15 cellular contexts compared by ENCODE assay signal in the genomic region with DNA sequence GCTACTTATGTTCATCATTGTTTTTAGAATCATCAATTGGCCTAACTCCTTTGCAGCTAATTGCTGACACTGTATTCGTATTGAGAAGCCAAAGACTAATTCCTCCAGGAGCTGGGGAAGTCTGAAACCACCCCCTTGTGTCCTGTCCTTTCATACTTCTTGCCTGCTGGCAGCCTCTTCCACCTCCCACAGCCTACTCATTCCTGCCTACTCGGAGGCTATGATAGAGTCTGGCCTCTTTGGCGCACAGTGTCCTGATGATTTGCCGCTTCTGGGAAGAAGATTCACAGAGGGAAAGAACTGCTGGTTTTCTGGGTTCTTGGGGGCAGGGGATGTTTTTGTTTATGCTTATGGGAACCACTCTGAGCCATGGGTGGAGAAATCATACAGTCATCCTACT. TPM values are rescaled to one million over a fixed set of nuclear protein-coding genes. Genes with fewer than 3 reads are reported as not detected.
A peak's percentile ranks its signal among the peaks of the same experiment; 100 is the strongest.
DNase-seq lines count a peak whose midpoint lies in the region; ATAC-seq, FAIRE-seq and TF ChIP-seq lines count a peak whose summit lies in the region.
"Had no signal": no experiment of that assay in that cellular context is flagged by ENCODE, and none has a peak within 500 bp of the region (broad histone marks: within the 10 kb centered on the region; RNA-seq: fewer than 3 reads in every experiment).

No MANE protein-coding gene starts in this region.

- no peak overlapping the region for H3K4me3 ChIP-seq in fibroblast of mammary gland (ENCODE audit: control insufficient read depth, low read depth, low read length)
- H3K4me3 ChIP-seq: colonic mucosa, PC-9, psoas muscle had no signal

- peaks cover 79% of the 10 kb centered on the region for H3K36me3 Mint-ChIP-seq in activated T-cell treated with anti-CD3 and anti-CD28 coated beads, Interleukin-2, amount 50 U/mL, for 24 hours (ENCODE audit: low read depth)
- no peaks in the 10 kb centered on the region for H3K36me3 Mint-ChIP-seq in T-helper 17 cell (ENCODE audit: low read depth)
- peaks cover 33% of the 10 kb centered on the region for H3K36me3 Mint-ChIP-seq in stimulated activated naive CD8-positive, alpha-beta T cell treated with anti-CD3 and anti-CD28 coated beads, Interleukin-15, Interleukin-2, amounts not matched to agents 100 ng/mL and 50 ng/mL, for 24 hours (ENCODE audit: low read depth)

- peak; percentile 3 for ATAC-seq in T-helper 17 cell
- ATAC-seq: foreskin keratinocyte had no signal

- no peak for TF ChIP-seq CTCF in fibroblast of mammary gland (conservative IDR thresholded peaks at IDR 0.05; ENCODE audit: control insufficient read depth, insufficient read depth, low read depth, low read length)

- DNase-seq in activated T-cell treated with anti-CD3 and anti-CD28 coated beads, Interleukin-2, amount 50 U/mL, for 24 hours: no peak
- DNase-seq in activated T-cell treated with anti-CD3 and anti-CD28 coated beads for 4 hours (no peak), T-helper 17 cell (no peak), fibroblast of mammary gland (ENCODE audit: low read depth) (peak; percentile 80), frontal cortex (ENCODE audit: low spot score in 2 of 2) (no peak), GM12891 (ENCODE audit: insufficient read length, low spot score) (no peak), hepatic stellate cell (ENCODE audit: low spot score) (no peak)
- DNase-seq: colonic mucosa, foreskin keratinocyte, NCI-H2171 treated with DMSO at 0.1 percent for 48 hours, PC-9 had no signal

- no peaks in the 10 kb centered on the region for H3K9me3 ChIP-seq in T-helper 17 cell (ENCODE audit: control insufficient read depth, low read length, poor library complexity, severe bottlenecking)
- H3K9me3 ChIP-seq: colonic mucosa, psoas muscle had no signal

- H3K9me3 Mint-ChIP-seq in activated T-cell treated with anti-CD3 and anti-CD28 coated beads, Interleukin-2, amount 50 U/mL, for 24 hours: no peaks in the 10 kb centered on the region
- no peaks in the 10 kb centered on the region for H3K9me3 Mint-ChIP-seq in stimulated activated naive CD8-positive, alpha-beta T cell treated with anti-CD3 and anti-CD28 coated beads, Interleukin-15, Interleukin-2, amounts not matched to agents 100 ng/mL and 50 ng/mL, for 24 hours

- no peak for TF ChIP-seq POLR2A in GM12891 (IDR thresholded peaks at IDR 0.05; ENCODE audit: low read depth, low read length)

- peak overlapping the region; percentile 7 for H3K4me3 Mint-ChIP-seq in activated T-cell treated with anti-CD3 and anti-CD28 coated beads, Interleukin-2, amount 50 U/mL, for 24 hours
- peak overlapping the region; percentile 82 for H3K4me3 Mint-ChIP-seq in T-helper 17 cell
- H3K4me3 Mint-ChIP-seq in stimulated activated naive CD8-positive, alpha-beta T cell treated with anti-CD3 and anti-CD28 coated beads, Interleukin-15, Interleukin-2, amounts not matched to agents 100 ng/mL and 50 ng/mL, for 24 hours: peak overlapping the region; percentile 28

- H3K27me3 Mint-ChIP-seq in activated T-cell treated with anti-CD3 and anti-CD28 coated beads, Interleukin-2, amount 50 U/mL, for 24 hours: no peaks in the 10 kb centered on the region
- no peaks in the 10 kb centered on the region for H3K27me3 Mint-ChIP-seq in T-helper 17 cell
- H3K27me3 Mint-ChIP-seq in stimulated activated naive CD8-positive, alpha-beta T cell treated with anti-CD3 and anti-CD28 coated beads, Interleukin-15, Interleukin-2, amounts not matched to agents 100 ng/mL and 50 ng/mL, for 24 hours: no peaks in the 10 kb centered on the region

- peak overlapping the region; percentile 83 for H3K27ac Mint-ChIP-seq in activated T-cell treated with anti-CD3 and anti-CD28 coated beads, Interleukin-2, amount 50 U/mL, for 24 hours
- H3K27ac Mint-ChIP-seq in T-helper 17 cell: peak overlapping the region; percentile 91
- peak overlapping the region; percentile 66 for H3K27ac Mint-ChIP-seq in stimulated activated naive CD8-positive, alpha-beta T cell treated with anti-CD3 and anti-CD28 coated beads, Interleukin-15, Interleukin-2, amounts not matched to agents 100 ng/mL and 50 ng/mL, for 24 hours

- peaks cover 75% of the 10 kb centered on the region for H3K4me1 Mint-ChIP-seq in activated T-cell treated with anti-CD3 and anti-CD28 coated beads, Interleukin-2, amount 50 U/mL, for 24 hours (ENCODE audit: low read depth)
- H3K4me1 Mint-ChIP-seq in T-helper 17 cell: peaks cover 58% of the 10 kb centered on the region
- peaks cover 71% of the 10 kb centered on the region for H3K4me1 Mint-ChIP-seq in stimulated activated naive CD8-positive, alpha-beta T cell treated with anti-CD3 and anti-CD28 coated beads, Interleukin-15, Interleukin-2, amounts not matched to agents 100 ng/mL and 50 ng/mL, for 24 hours (ENCODE audit: low read depth)

- FAIRE-seq in frontal cortex (lab: Jason Lieb, UNC) (no peak), GM12891 (lab: Jason Lieb, UNC) (no peak)

TF ChIP-seq in GM12891, 5 proteins besides CTCF, POLR2A, EP300 and RAD21:
- TF ChIP-seq POLR2AphosphoS5 (IDR thresholded peaks at IDR 0.05; ENCODE audit: low read depth, low read length) (no peak), TAF1 (IDR thresholded peaks at IDR 0.05; ENCODE audit: low read depth, low read length) (no peak), PAX5 (IDR thresholded peaks at IDR 0.05; ENCODE audit: insufficient read depth, low read length, severe bottlenecking) (no peak), SPI1 (IDR thresholded peaks at IDR 0.05; ENCODE audit: low read depth, low read length) (no peak), POU2F2 (IDR thresholded peaks at IDR 0.05; ENCODE audit: low read depth, low read length) (no peak)

RNA-seq across cellular contexts. Expression of a gene that starts 21.9 kb away (rescaled TPM):
- total RNA-seq in T-helper 17 cell (1 to 10 TPM in 1 of 2 donors, not detected in 1; 1.7 TPM), frontal cortex (not detected)
- not detected for polyA plus RNA-seq in GM12891 (2012; ENCODE audit: low read depth, missing spikeins)
- total RNA-seq: colonic mucosa, foreskin keratinocyte, G401, PC-9, psoas muscle had no signal
- polyA plus RNA-seq: psoas muscle, thymus had no signal

Comparison
In these comparisons a context has a peak if more than half of its experiments do, and no peak if none do; other contexts are left out.
1. H3K4me3 Mint-ChIP-seq: peak in every context shown above with its lines; median percentile 82 in T-helper 17 cell; 28 in stimulated activated naive CD8-positive, alpha-beta T cell treated with anti-CD3 and anti-CD28 coated beads, Interleukin-15, Interleukin-2, amounts not matched to agents 100 ng/mL and 50 ng/mL, for 24 hours; 7 in activated T-cell treated with anti-CD3 and anti-CD28 coated beads, Interleukin-2, amount 50 U/mL, for 24 hours.